19 cellular contexts compared by ENCODE assay signal in the genomic region with DNA sequence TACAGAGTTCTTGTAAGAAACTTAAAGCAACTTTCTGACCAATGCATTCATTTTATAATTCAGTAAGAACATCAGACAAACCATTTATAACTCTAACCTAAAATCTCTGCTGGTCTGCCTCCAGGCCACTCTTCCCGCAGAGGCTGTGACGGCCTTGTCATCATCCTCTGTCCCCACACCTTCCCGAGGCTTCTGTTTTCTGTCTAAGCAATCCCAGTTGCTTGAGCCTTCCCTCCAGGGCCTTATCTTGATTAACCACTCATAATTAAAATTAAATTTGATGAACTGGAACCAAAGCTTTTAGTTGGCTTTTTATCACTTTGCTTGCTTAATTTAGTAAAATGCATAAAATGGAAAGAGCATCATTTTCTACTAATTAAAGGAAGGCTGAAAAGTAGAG.
DNase-seq lines count a peak whose midpoint lies in the region; ATAC-seq, FAIRE-seq and TF ChIP-seq lines count a peak whose summit lies in the region.
"Had no signal": no experiment of that assay in that cellular context is flagged by ENCODE, and none has a peak within 500 bp of the region (broad histone marks: within the 10 kb centered on the region; RNA-seq: fewer than 3 reads in every experiment).

No MANE protein-coding gene starts in this region.

- no peak overlapping the region for H3K23ac ChIP-seq in mesenchymal stem cell (ENCODE audit: low read length in 2 of 2)

- no peak overlapping the region for H3K9ac ChIP-seq in mesenchymal stem cell (ENCODE audit: low read length)
- H3K9ac ChIP-seq: BLaER1 treated with 17β-estradiol and CSF1 and Interleukin-3, amounts not matched to agents 10 nM and 100 nM had no signal

- H3K4me3 ChIP-seq in cardiac muscle cell (no peak overlapping the region), mesenchymal stem cell (ENCODE audit: insufficient read depth in 1 of 2, low read depth in 1 of 2, low read length in 2 of 2) (no peak overlapping the region)
- H3K4me3 ChIP-seq: BLaER1 treated with 17β-estradiol and CSF1 and Interleukin-3, amounts not matched to agents 10 nM and 100 nM; HAP-1 had no signal

- H3K27me3 ChIP-seq in cardiac muscle cell (no peaks in the 10 kb centered on the region), mesenchymal stem cell (ENCODE audit: control insufficient read depth in 1 of 2, insufficient read depth in 1 of 2, low read length in 2 of 2) (no peaks in the 10 kb centered on the region)
- H3K27me3 ChIP-seq: BLaER1 treated with 17β-estradiol and CSF1 and Interleukin-3, amounts not matched to agents 10 nM and 100 nM had no signal

- FAIRE-seq in GM12892 (lab: Jason Lieb, UNC): no peak
- FAIRE-seq: GM12891, H1 had no signal

- no peak overlapping the region for H2BK12ac ChIP-seq in mesenchymal stem cell (ENCODE audit: low read length in 2 of 2)

- no peak overlapping the region for H4K91ac ChIP-seq in mesenchymal stem cell (ENCODE audit: low read length)

- peaks cover 8% of the 10 kb centered on the region for H3K79me1 ChIP-seq in mesenchymal stem cell (replicated peaks; ENCODE audit: low read length, poor library complexity, severe bottlenecking)

- H2AK5ac ChIP-seq in mesenchymal stem cell (ENCODE audit: low read length, severe bottlenecking): peak overlapping the region; percentile 100

- peak overlapping the region; percentile 24 for H2BK5ac ChIP-seq in mesenchymal stem cell (ENCODE audit: low read depth, low read length, poor library complexity, severe bottlenecking)

- whole genome bisulfite sequencing in mesenchymal stem cell: 59% methylated on average over 3 of the region's 3 CpGs

- ATAC-seq in Right ventricle myocardium superior (ENCODE audit: poor library complexity) (no peak), HG03159 (IDR thresholded peaks at IDR 0.05; ENCODE audit: unreplicated experiment) (no peak), GM19455 (IDR thresholded peaks at IDR 0.05; ENCODE audit: unreplicated experiment) (no peak)
- ATAC-seq: CD8-positive, alpha-beta T cell had no signal

- intact Hi-C loops in Right ventricle myocardium superior (cut with DNase I): no loop called here

- DNase-seq in cardiac muscle cell (ENCODE audit: low read depth in 1 of 2, low spot score in 1 of 2) (peak in 1 of 2 donors; percentile 74), Right ventricle myocardium superior (no peak), SK-N-DZ (ENCODE audit: low spot score) (peak; percentile 71), mesenchymal stem cell (no peak), GM12892 (ENCODE audit: insufficient read length) (no peak), putamen (ENCODE audit: low spot score) (no peak)
- DNase-seq: CD8-positive, alpha-beta T cell; COR-L47; DMS 273 treated with DMSO at 0.1 percent for 48 hours; DMS53; DND-41; EL had no signal

- H3K4me2 ChIP-seq in mesenchymal stem cell (ENCODE audit: low read length, poor library complexity, severe bottlenecking): no peak overlapping the region
- H3K4me2 ChIP-seq: BLaER1 treated with 17β-estradiol and CSF1 and Interleukin-3, amounts not matched to agents 10 nM and 100 nM had no signal

- TF ChIP-seq CTCF in cardiac muscle cell (IDR thresholded peaks at IDR 0.05; ENCODE audit: low read depth, low read length): no peak

- TF ChIP-seq POLR2A in GM12892 (IDR thresholded peaks at IDR 0.05; ENCODE audit: low read depth, low read length): no peak

- no peak overlapping the region for H3K4ac ChIP-seq in mesenchymal stem cell (ENCODE audit: low read depth in 1 of 2, low read length in 2 of 2)

- H2BK15ac ChIP-seq in mesenchymal stem cell (ENCODE audit: low read depth, poor library complexity, severe bottlenecking): no peak overlapping the region

- H3K14ac ChIP-seq in mesenchymal stem cell (ENCODE audit: low read length in 2 of 2): no peak overlapping the region

- H3K27ac ChIP-seq in cardiac muscle cell (peak overlapping the region; percentile 85), mesenchymal stem cell (ENCODE audit: low read length, poor library complexity, severe bottlenecking) (peak overlapping the region; percentile 70)
- H3K27ac ChIP-seq: 22Rv1; BLaER1 treated with 17β-estradiol and CSF1 and Interleukin-3, amounts not matched to agents 10 nM and 100 nM had no signal

- H3K4me1 ChIP-seq in cardiac muscle cell (ENCODE audit: low read depth): peaks cover 52% of the 10 kb centered on the region
- peaks cover 3% of the 10 kb centered on the region for H3K4me1 ChIP-seq in mesenchymal stem cell (ENCODE audit: control insufficient read depth, insufficient read depth, low read depth, low read length)
- H3K4me1 ChIP-seq: HAP-1 had no signal

- H3K18ac ChIP-seq in mesenchymal stem cell (ENCODE audit: low read depth in 1 of 2, low read length in 2 of 2): no peak overlapping the region

- H2BK120ac ChIP-seq in mesenchymal stem cell (ENCODE audit: low read depth, low read length): no peak overlapping the region

- no peak overlapping the region for H4K8ac ChIP-seq in mesenchymal stem cell (ENCODE audit: low read length)

- no peak overlapping the region for H2AFZ ChIP-seq in mesenchymal stem cell (ENCODE audit: low read depth, low read length)

- H3K36me3 ChIP-seq in cardiac muscle cell (no peaks in the 10 kb centered on the region), mesenchymal stem cell (ENCODE audit: control insufficient read depth in 1 of 2, insufficient read depth in 2 of 2, low read depth in 1 of 2, low read length in 2 of 2) (peaks cover 0 to 2% of the 10 kb centered on the region in 2 experiments)
- H3K36me3 ChIP-seq: BLaER1 treated with 17β-estradiol and CSF1 and Interleukin-3, amounts not matched to agents 10 nM and 100 nM; HAP-1 had no signal

- H3K9me3 ChIP-seq in cardiac muscle cell (ENCODE audit: low read depth) (no peaks in the 10 kb centered on the region), mesenchymal stem cell (ENCODE audit: control insufficient read depth, low read length) (no peaks in the 10 kb centered on the region)
- H3K9me3 ChIP-seq: BLaER1 treated with 17β-estradiol and CSF1 and Interleukin-3, amounts not matched to agents 10 nM and 100 nM; HAP-1 had no signal
